In genomic region chr4:53459548-53459947, GRCh38 we compare ENCODE assay signal across 14 cellular contexts.
DNase-seq lines count a peak whose midpoint lies in the region; ATAC-seq and TF ChIP-seq lines count a peak whose summit lies in the region.
"Had no signal": no experiment of that assay in that cellular context is flagged by ENCODE, and none has a peak within 500 bp of the region (broad histone marks: within the 10 kb centered on the region; RNA-seq: fewer than 3 reads in every experiment).

No MANE protein-coding gene starts in this region.

- H3K27me3 ChIP-seq in osteoblast (ENCODE audit: insufficient read depth, low read length) (no peaks in the 10 kb centered on the region), sigmoid colon (no peaks in the 10 kb centered on the region)
- H3K27me3 ChIP-seq: neural progenitor cell, transverse colon had no signal

- H3K4me1 ChIP-seq in osteoblast (ENCODE audit: insufficient read depth, low read length) (peaks cover 11% of the 10 kb centered on the region), sigmoid colon (no peaks in the 10 kb centered on the region)
- H3K4me1 ChIP-seq: neural progenitor cell, transverse colon had no signal

- H3K36me3 ChIP-seq in osteoblast (ENCODE audit: insufficient read depth, low read length) (peaks cover 15% of the 10 kb centered on the region), sigmoid colon (peaks cover 0 to 63% (median 3%) of the 10 kb centered on the region in 4 donors)

- DNase-seq in ELR (ENCODE audit: low read depth) (peak; percentile 54), NCI-H2029 treated with DMSO at 0.1 percent for 48 hours (lab: John Stamatoyannopoulos, UW) (peak; percentile 5), osteoblast (ENCODE audit: insufficient read length, low spot score, missing footprints) (no peak), sigmoid colon (no peak)
- no peak for DNase-seq in activated CD8-positive, alpha-beta memory T cell treated with anti-CD3 and anti-CD28 coated beads for 24 hours
- no peak for DNase-seq in stimulated activated CD4-positive, alpha-beta T cell treated with anti-CD3 and anti-CD28 coated beads, Interleukin-2, amount 100 ng/mL, for 24 hours
- DNase-seq: activated naive CD8-positive, alpha-beta T cell treated with anti-CD3 and anti-CD28 coated beads, Interleukin-2, amount 10 ng/mL, durations not matched to agents 7 days and 5 days; COR-L47; left ventricle myocardium superior; NCI-H774; transverse colon had no signal

- no peaks in the 10 kb centered on the region for H4K20me1 ChIP-seq in osteoblast (ENCODE audit: insufficient read depth, low read length)

- peak; percentile 18 for ATAC-seq in esophagus mucosa
- ATAC-seq in GM18517 (IDR thresholded peaks at IDR 0.05; ENCODE audit: unreplicated experiment) = no peak
- ATAC-seq: left ventricle myocardium superior had no signal

- TF ChIP-seq CTCF in osteoblast (IDR thresholded peaks at IDR 0.05; ENCODE audit: extremely low read depth, low read depth, low read length) = no peak
- no peak for TF ChIP-seq CTCF in sigmoid colon (IDR thresholded peaks at IDR 0.05)

- TF ChIP-seq POLR2A in sigmoid colon (IDR thresholded peaks at IDR 0.05) = no peak

- H3K4me2 ChIP-seq in osteoblast (ENCODE audit: insufficient read depth, low read length) = no peak overlapping the region
- H3K4me2 ChIP-seq: neural progenitor cell had no signal

- no peaks in the 10 kb centered on the region for H3K9me3 ChIP-seq in osteoblast (ENCODE audit: low read depth, low read length)
- H3K9me3 ChIP-seq in sigmoid colon = no peaks in the 10 kb centered on the region
- H3K9me3 ChIP-seq: transverse colon had no signal

- H3K27ac ChIP-seq in osteoblast (ENCODE audit: low read depth, low read length) (peak overlapping the region; percentile 26), sigmoid colon (no peak overlapping the region)
- H3K27ac ChIP-seq: neural progenitor cell, transverse colon had no signal

- H2AFZ ChIP-seq in osteoblast (ENCODE audit: low read length) = no peak overlapping the region
- H2AFZ ChIP-seq: neural progenitor cell had no signal

- H3K79me2 ChIP-seq in osteoblast (ENCODE audit: insufficient read depth, low read length) = peaks cover 6% of the 10 kb centered on the region

- H3K4me3 ChIP-seq in osteoblast (ENCODE audit: insufficient read depth, low read length) (no peak overlapping the region), sigmoid colon (no peak overlapping the region)
- H3K4me3 ChIP-seq: neural progenitor cell, transverse colon had no signal

- intact Hi-C loops in sigmoid colon (cut with DNase I) = no loop called here

- TF ChIP-seq EP300 in sigmoid colon (IDR thresholded peaks at IDR 0.05) = no peak

Comparison
In these comparisons a context has a peak if more than half of its experiments do, and no peak if none do; other contexts are left out.
1. DNase-seq: peak in ELR (single experiment) and NCI-H2029 treated with DMSO at 0.1 percent for 48 hours (single experiment); none in osteoblast (single experiment), activated CD8-positive, alpha-beta memory T cell treated with anti-CD3 and anti-CD28 coated beads for 24 hours (single experiment), stimulated activated CD4-positive, alpha-beta T cell treated with anti-CD3 and anti-CD28 coated beads, Interleukin-2, amount 100 ng/mL, for 24 hours (0 of 2) and sigmoid colon (single experiment).